Comparison of ENCODE assay signal across 1 cellular context in genomic region chr3:170077406-170077805, GRCh38.
TF ChIP-seq lines count a peak whose summit lies in the region.

No MANE protein-coding gene starts in this region.

TF ChIP-seq in HepG2, 621 proteins besides CTCF, POLR2A, EP300 and RAD21 (continued from another document):
- 0 out of 2 replicates have a peak, but pooled peaks have one; percentile 23 for TF ChIP-seq HNF1B (CRISPR knock-in tag; IDR thresholded peaks at IDR 0.05)
- TF ChIP-seq NFRKB (IDR thresholded peaks at IDR 0.05), result no peak
